ENCODE assay signal across 1 cellular context in the genomic region with DNA sequence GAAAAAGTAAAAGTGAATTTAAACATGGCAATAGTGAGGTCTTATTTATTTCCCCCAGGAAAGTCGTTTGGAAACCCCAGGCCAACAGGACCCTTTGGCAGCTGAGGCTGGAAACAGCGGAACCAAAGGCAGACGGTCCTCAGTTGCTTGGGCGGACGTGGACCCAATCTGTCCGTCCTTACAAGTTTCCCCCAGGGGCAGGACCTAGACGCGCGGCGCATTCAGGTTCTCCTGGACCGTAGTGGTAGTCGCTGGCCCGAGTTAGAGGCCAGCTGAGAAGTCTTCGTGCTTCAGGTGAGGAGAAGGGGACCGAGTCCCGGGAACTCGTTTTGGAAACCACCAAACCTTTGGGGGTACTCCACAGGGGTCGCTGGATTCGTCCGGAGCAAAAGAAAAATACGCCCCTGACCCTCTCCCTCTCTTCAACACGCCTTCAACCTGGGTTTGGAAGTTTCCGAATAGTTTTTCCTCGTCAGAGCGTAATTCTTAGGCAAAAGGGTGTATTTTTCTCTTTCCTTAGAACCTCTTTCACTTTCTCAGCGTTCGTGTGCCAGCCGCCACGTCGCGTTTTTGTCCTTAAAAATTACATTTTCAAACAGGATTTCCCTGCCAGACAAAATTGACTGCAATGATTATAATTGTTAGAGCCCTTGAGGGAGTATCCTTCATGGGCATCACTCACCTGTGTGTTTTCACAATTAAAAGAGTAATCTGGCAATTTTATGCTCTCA.
TF ChIP-seq lines count a peak whose summit lies in the region.

No MANE protein-coding gene starts in this region.

TF ChIP-seq in IMR-90, 13 proteins besides CTCF, POLR2A, EP300 and RAD21:
- TF ChIP-seq MXI1 (IDR thresholded peaks at IDR 0.05; ENCODE audit: borderline replicate concordance, low read depth, low read length) (no peak), MAZ (IDR thresholded peaks at IDR 0.05; ENCODE audit: borderline replicate concordance, low read depth, low read length) (peak; percentile 66; the same call in 1 of the 2 replicates), FOS (IDR thresholded peaks at IDR 0.05; ENCODE audit: low read depth, low read length) (no peak), BHLHE40 (IDR thresholded peaks at IDR 0.05; ENCODE audit: low read depth, low read length) (no peak), MAFK (IDR thresholded peaks at IDR 0.05; ENCODE audit: low read depth, low read length) (no peak), SMC3 (IDR thresholded peaks at IDR 0.05; ENCODE audit: low read depth, low read length) (peak; percentile 25; the same call in 1 of the 2 replicates)
